In the genomic region with DNA sequence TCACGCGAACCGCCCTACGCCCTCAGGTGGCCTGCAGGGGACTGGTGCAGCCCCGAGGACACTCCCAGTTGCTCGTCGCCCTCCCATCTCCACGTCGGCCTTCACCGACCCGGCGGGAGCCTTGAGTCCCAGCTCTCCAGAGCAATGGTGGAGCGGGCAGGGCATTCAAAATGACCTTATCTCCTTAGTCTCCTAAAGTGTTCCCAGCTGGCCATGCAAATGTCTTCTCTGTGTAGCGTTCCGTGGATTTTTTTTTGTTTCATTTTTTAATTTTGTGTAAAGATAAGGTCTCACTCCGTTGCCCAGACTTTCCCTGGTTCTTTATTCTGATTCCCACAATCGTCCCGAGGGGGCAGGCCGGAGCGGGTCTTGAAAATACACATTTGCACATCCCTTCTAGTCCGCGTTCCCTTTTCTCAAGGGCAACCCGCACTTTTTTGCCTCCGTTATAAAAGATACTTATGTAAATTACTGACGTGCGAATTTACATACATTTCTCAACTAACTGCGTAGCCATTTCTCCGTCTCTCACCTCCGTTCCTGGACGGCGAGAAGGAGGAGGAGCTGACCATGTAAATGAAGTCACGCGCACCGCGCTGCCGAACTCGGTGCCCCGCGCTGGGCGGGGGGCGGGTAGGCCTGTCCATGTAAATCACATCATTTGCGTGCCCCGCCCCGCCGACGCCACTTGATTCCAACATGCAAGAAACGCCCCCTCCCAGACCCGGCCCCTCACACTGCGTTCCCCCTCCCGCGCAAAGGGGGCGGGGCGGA, we compare ENCODE assay signal across 1 cellular context.
TF ChIP-seq lines count a peak whose summit lies in the region.

No MANE protein-coding gene starts in this region.

TF ChIP-seq in HepG2, 621 proteins besides CTCF, POLR2A, EP300 and RAD21 (continued from another document and continues in another):
- TF ChIP-seq, protein P1, sequence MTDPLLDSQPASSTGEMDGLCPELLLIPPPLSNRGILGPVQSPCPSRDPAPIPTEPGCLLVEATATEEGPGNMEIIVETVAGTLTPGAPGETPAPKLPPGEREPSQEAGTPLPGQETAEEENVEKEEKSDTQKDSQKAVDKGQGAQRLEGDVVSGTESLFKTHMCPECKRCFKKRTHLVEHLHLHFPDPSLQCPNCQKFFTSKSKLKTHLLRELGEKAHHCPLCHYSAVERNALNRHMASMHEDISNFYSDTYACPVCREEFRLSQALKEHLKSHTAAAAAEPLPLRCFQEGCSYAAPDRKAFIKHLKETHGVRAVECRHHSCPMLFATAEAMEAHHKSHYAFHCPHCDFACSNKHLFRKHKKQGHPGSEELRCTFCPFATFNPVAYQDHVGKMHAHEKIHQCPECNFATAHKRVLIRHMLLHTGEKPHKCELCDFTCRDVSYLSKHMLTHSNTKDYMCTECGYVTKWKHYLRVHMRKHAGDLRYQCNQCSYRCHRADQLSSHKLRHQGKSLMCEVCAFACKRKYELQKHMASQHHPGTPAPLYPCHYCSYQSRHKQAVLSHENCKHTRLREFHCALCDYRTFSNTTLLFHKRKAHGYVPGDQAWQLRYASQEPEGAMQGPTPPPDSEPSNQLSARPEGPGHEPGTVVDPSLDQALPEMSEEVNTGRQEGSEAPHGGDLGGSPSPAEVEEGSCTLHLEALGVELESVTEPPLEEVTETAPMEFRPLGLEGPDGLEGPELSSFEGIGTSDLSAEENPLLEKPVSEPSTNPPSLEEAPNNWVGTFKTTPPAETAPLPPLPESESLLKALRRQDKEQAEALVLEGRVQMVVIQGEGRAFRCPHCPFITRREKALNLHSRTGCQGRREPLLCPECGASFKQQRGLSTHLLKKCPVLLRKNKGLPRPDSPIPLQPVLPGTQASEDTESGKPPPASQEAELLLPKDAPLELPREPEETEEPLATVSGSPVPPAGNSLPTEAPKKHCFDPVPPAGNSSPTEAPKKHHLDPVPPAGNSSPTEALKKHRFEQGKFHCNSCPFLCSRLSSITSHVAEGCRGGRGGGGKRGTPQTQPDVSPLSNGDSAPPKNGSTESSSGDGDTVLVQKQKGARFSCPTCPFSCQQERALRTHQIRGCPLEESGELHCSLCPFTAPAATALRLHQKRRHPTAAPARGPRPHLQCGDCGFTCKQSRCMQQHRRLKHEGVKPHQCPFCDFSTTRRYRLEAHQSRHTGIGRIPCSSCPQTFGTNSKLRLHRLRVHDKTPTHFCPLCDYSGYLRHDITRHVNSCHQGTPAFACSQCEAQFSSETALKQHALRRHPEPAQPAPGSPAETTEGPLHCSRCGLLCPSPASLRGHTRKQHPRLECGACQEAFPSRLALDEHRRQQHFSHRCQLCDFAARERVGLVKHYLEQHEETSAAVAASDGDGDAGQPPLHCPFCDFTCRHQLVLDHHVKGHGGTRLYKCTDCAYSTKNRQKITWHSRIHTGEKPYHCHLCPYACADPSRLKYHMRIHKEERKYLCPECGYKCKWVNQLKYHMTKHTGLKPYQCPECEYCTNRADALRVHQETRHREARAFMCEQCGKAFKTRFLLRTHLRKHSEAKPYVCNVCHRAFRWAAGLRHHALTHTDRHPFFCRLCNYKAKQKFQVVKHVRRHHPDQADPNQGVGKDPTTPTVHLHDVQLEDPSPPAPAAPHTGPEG (CRISPR knock-in tag; IDR thresholded peaks at IDR 0.05), result peak; percentile 42; the same call in 1 of the 2 replicates
- TF ChIP-seq ZNF335 (CRISPR knock-in tag; IDR thresholded peaks at IDR 0.05) (no peak), ZNF230 (CRISPR knock-in tag; IDR thresholded peaks at IDR 0.05) (0 out of 2 replicates have a peak, but pooled peaks have one; percentile 31), GABPA (IDR thresholded peaks at IDR 0.05; ENCODE audit: low read depth, low read length) (no peak), GABPA (CRISPR knock-in tag; IDR thresholded peaks at IDR 0.05; ENCODE audit: low read depth) (peak; percentile 42; the same call in 1 of the 2 replicates), NONO (IDR thresholded peaks at IDR 0.05) (no peak), NONO (CRISPR knock-in tag; conservative IDR thresholded peaks at IDR 0.05) (peak; percentile 28; the same call in 1 of the 2 replicates), ZBTB38 (CRISPR knock-in tag; IDR thresholded peaks at IDR 0.05) (no peak; the same call in 1 of the 2 replicates), ZNF792 (CRISPR knock-in tag; IDR thresholded peaks at IDR 0.05) (0 out of 2 replicates have a peak, but pooled peaks have one; percentile 82), PITX1 (CRISPR knock-in tag; IDR thresholded peaks at IDR 0.05) (peak; percentile 74; the same call in 1 of the 2 replicates), PAX8 (CRISPR knock-in tag; IDR thresholded peaks at IDR 0.05; ENCODE audit: borderline replicate concordance) (no peak), ZNF331 (CRISPR knock-in tag; IDR thresholded peaks at IDR 0.05) (peak; percentile 88), DPF2 (CRISPR knock-in tag; IDR thresholded peaks at IDR 0.05; ENCODE audit: borderline replicate concordance, low read depth) (no peak), MXD4 (CRISPR knock-in tag; IDR thresholded peaks at IDR 0.05) (no peak), ERF (CRISPR knock-in tag; IDR thresholded peaks at IDR 0.05) (no peak), SPEN (CRISPR knock-in tag; IDR thresholded peaks at IDR 0.05; ENCODE audit: low read depth) (peak; percentile 42; the same call in 1 of the 2 replicates), ZNF136 (CRISPR knock-in tag; IDR thresholded peaks at IDR 0.05; ENCODE audit: low read depth) (no peak), ZNF652 (CRISPR knock-in tag; IDR thresholded peaks at IDR 0.05; ENCODE audit: borderline replicate concordance, low read depth) (no peak; the same call in 1 of the 2 replicates), ZNF615 (CRISPR knock-in tag; IDR thresholded peaks at IDR 0.05; ENCODE audit: borderline replicate concordance) (peak; percentile 90), PHB2 (IDR thresholded peaks at IDR 0.05; ENCODE audit: partially characterized antibody) (no peak), ZNF251 (CRISPR knock-in tag; IDR thresholded peaks at IDR 0.05) (0 out of 2 replicates have a peak, but pooled peaks have one; percentile 38), CREM (IDR thresholded peaks at IDR 0.05) (peak; percentile 34; the same call in 1 of the 2 replicates), CREM (CRISPR knock-in tag; IDR thresholded peaks at IDR 0.05) (0 out of 2 replicates have a peak, but pooled peaks have one; percentile 42), ETV6 (CRISPR knock-in tag; conservative IDR thresholded peaks at IDR 0.05) (0 out of 2 replicates have a peak, but pooled peaks have one; percentile 36), KMT2B (CRISPR knock-in tag; IDR thresholded peaks at IDR 0.05) (0 out of 2 replicates have a peak, but pooled peaks have one; percentile 43), YEATS4 (CRISPR knock-in tag; IDR thresholded peaks at IDR 0.05; ENCODE audit: borderline replicate concordance) (peak; percentile 86; the same call in 1 of the 2 replicates), ZNF598 (CRISPR knock-in tag; IDR thresholded peaks at IDR 0.05; ENCODE audit: borderline replicate concordance) (no peak), ISL2 (CRISPR knock-in tag; IDR thresholded peaks at IDR 0.05) (peak; percentile 12; the same call in 1 of the 2 replicates), ZNF589 (CRISPR knock-in tag; conservative IDR thresholded peaks at IDR 0.05) (no peak), ZNF547 (CRISPR knock-in tag; IDR thresholded peaks at IDR 0.05) (0 out of 2 replicates have a peak, but pooled peaks have one; percentile 73), GZF1 (CRISPR knock-in tag; IDR thresholded peaks at IDR 0.05) (no peak)
- TF ChIP-seq, protein P2, sequence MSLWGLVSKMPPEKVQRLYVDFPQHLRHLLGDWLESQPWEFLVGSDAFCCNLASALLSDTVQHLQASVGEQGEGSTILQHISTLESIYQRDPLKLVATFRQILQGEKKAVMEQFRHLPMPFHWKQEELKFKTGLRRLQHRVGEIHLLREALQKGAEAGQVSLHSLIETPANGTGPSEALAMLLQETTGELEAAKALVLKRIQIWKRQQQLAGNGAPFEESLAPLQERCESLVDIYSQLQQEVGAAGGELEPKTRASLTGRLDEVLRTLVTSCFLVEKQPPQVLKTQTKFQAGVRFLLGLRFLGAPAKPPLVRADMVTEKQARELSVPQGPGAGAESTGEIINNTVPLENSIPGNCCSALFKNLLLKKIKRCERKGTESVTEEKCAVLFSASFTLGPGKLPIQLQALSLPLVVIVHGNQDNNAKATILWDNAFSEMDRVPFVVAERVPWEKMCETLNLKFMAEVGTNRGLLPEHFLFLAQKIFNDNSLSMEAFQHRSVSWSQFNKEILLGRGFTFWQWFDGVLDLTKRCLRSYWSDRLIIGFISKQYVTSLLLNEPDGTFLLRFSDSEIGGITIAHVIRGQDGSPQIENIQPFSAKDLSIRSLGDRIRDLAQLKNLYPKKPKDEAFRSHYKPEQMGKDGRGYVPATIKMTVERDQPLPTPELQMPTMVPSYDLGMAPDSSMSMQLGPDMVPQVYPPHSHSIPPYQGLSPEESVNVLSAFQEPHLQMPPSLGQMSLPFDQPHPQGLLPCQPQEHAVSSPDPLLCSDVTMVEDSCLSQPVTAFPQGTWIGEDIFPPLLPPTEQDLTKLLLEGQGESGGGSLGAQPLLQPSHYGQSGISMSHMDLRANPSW (CRISPR knock-in tag; IDR thresholded peaks at IDR 0.05; ENCODE audit: borderline replicate concordance), result no peak
- TF ChIP-seq, protein P3, sequence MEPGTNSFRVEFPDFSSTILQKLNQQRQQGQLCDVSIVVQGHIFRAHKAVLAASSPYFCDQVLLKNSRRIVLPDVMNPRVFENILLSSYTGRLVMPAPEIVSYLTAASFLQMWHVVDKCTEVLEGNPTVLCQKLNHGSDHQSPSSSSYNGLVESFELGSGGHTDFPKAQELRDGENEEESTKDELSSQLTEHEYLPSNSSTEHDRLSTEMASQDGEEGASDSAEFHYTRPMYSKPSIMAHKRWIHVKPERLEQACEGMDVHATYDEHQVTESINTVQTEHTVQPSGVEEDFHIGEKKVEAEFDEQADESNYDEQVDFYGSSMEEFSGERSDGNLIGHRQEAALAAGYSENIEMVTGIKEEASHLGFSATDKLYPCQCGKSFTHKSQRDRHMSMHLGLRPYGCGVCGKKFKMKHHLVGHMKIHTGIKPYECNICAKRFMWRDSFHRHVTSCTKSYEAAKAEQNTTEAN (CRISPR knock-in tag; conservative IDR thresholded peaks at IDR 0.05), result no peak; the same call in none of the 2 replicates
- TF ChIP-seq, protein P4, sequence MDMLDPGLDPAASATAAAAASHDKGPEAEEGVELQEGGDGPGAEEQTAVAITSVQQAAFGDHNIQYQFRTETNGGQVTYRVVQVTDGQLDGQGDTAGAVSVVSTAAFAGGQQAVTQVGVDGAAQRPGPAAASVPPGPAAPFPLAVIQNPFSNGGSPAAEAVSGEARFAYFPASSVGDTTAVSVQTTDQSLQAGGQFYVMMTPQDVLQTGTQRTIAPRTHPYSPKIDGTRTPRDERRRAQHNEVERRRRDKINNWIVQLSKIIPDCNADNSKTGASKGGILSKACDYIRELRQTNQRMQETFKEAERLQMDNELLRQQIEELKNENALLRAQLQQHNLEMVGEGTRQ (IDR thresholded peaks at IDR 0.05; ENCODE audit: low read depth, low read length), result no peak
- TF ChIP-seq, protein P4 (CRISPR knock-in tag; IDR thresholded peaks at IDR 0.05; ENCODE audit: borderline replicate concordance), result peak; percentile 33; the same call in 1 of the 2 replicates
- TF ChIP-seq, protein P5, sequence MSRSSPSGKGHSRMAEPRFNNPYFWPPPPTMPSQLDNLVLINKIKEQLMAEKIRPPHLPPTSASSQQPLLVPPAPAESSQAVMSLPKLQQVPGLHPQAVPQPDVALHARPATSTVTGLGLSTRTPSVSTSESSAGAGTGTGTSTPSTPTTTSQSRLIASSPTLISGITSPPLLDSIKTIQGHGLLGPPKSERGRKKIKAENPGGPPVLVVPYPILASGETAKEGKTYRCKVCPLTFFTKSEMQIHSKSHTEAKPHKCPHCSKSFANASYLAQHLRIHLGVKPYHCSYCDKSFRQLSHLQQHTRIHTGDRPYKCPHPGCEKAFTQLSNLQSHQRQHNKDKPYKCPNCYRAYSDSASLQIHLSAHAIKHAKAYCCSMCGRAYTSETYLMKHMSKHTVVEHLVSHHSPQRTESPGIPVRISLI (CRISPR knock-in tag; IDR thresholded peaks at IDR 0.05; ENCODE audit: borderline replicate concordance), result peak; percentile 36; the same call in 1 of the 2 replicates
- TF ChIP-seq, protein P6, sequence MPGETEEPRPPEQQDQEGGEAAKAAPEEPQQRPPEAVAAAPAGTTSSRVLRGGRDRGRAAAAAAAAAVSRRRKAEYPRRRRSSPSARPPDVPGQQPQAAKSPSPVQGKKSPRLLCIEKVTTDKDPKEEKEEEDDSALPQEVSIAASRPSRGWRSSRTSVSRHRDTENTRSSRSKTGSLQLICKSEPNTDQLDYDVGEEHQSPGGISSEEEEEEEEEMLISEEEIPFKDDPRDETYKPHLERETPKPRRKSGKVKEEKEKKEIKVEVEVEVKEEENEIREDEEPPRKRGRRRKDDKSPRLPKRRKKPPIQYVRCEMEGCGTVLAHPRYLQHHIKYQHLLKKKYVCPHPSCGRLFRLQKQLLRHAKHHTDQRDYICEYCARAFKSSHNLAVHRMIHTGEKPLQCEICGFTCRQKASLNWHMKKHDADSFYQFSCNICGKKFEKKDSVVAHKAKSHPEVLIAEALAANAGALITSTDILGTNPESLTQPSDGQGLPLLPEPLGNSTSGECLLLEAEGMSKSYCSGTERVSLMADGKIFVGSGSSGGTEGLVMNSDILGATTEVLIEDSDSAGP (CRISPR knock-in tag; IDR thresholded peaks at IDR 0.05; ENCODE audit: borderline replicate concordance), result peak; percentile 70; the same call in 1 of the 2 replicates
- TF ChIP-seq, protein P7, sequence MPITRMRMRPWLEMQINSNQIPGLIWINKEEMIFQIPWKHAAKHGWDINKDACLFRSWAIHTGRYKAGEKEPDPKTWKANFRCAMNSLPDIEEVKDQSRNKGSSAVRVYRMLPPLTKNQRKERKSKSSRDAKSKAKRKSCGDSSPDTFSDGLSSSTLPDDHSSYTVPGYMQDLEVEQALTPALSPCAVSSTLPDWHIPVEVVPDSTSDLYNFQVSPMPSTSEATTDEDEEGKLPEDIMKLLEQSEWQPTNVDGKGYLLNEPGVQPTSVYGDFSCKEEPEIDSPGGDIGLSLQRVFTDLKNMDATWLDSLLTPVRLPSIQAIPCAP (CRISPR knock-in tag; IDR thresholded peaks at IDR 0.05; ENCODE audit: low read depth), result no peak
- TF ChIP-seq, protein P8, sequence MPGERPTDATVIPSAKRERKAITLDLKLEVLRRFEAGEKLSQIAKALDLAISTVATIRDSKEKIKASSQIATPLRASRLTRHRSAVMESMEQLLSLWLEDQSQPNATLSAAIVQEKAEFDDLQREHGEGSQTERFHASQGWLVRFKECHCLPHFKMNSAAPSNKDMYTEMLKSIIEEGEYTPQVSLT (CRISPR knock-in tag; IDR thresholded peaks at IDR 0.05; ENCODE audit: borderline replicate concordance, low read depth), result no peak
- TF ChIP-seq, protein P9, sequence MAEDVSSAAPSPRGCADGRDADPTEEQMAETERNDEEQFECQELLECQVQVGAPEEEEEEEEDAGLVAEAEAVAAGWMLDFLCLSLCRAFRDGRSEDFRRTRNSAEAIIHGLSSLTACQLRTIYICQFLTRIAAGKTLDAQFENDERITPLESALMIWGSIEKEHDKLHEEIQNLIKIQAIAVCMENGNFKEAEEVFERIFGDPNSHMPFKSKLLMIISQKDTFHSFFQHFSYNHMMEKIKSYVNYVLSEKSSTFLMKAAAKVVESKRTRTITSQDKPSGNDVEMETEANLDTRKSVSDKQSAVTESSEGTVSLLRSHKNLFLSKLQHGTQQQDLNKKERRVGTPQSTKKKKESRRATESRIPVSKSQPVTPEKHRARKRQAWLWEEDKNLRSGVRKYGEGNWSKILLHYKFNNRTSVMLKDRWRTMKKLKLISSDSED (CRISPR knock-in tag; IDR thresholded peaks at IDR 0.05), result no peak
